20 cellular contexts compared by ENCODE assay signal in genomic region chr1:201180901-201181300, GRCh38. TPM values are rescaled to one million over a fixed set of nuclear protein-coding genes. Genes with fewer than 3 reads are reported as not detected.
DNase-seq lines count a peak whose midpoint lies in the region; ATAC-seq and TF ChIP-seq lines count a peak whose summit lies in the region.
"Had no signal": no experiment of that assay in that cellular context is flagged by ENCODE, and none has a peak within 500 bp of the region (broad histone marks: within the 10 kb centered on the region; RNA-seq: fewer than 3 reads in every experiment).

No MANE protein-coding gene starts in this region.

- H3K36me3 ChIP-seq in Loucy (ENCODE audit: insufficient read depth, low read length) (no peaks in the 10 kb centered on the region), WERI-Rb-1 (no peaks in the 10 kb centered on the region), psoas muscle (ENCODE audit: insufficient read depth in 1 of 2, low read depth in 1 of 2) (no peaks in the 10 kb centered on the region), Peyer's patch (no peaks in the 10 kb centered on the region)
- H3K36me3 ChIP-seq: BE2C had no signal

- H3K9ac ChIP-seq in Loucy (ENCODE audit: low read depth, low read length, poor library complexity, severe bottlenecking), result no peak overlapping the region

- no peak overlapping the region for H3K27ac ChIP-seq in WERI-Rb-1
- H3K27ac ChIP-seq in psoas muscle, result peak overlapping the region; percentile 7
- H3K27ac ChIP-seq in Peyer's patch, result no peak overlapping the region

- no peak for TF ChIP-seq POLR2A in Peyer's patch (IDR thresholded peaks at IDR 0.05)

- 53 to 66% (median 59%) methylated on average over 6 of the region's 6 CpGs for WGBS in psoas muscle, 3 donors

- H4K20me1 ChIP-seq in Loucy (ENCODE audit: insufficient read depth, low read length, poor library complexity, severe bottlenecking), result no peaks in the 10 kb centered on the region

- TF ChIP-seq CTCF in Loucy (conservative IDR thresholded peaks at IDR 0.05; ENCODE audit: low read length) (no peak), WERI-Rb-1 (IDR thresholded peaks at IDR 0.05; ENCODE audit: low read depth, low read length) (no peak), psoas muscle (IDR thresholded peaks at IDR 0.05) (no peak), Peyer's patch (IDR thresholded peaks at IDR 0.05) (no peak)

- no peaks in the 10 kb centered on the region for H3K9me3 ChIP-seq in Loucy (ENCODE audit: insufficient read depth, low read depth, low read length)
- no peaks in the 10 kb centered on the region for H3K9me3 ChIP-seq in WERI-Rb-1 (ENCODE audit: severe bottlenecking)
- H3K9me3 ChIP-seq in psoas muscle, result no peaks in the 10 kb centered on the region
- H3K9me3 ChIP-seq in Peyer's patch, result no peaks in the 10 kb centered on the region
- H3K9me3 ChIP-seq: BE2C had no signal

- peak; percentile 67 for DNase-seq in WERI-Rb-1
- DNase-seq in mesenteric fat pad (ENCODE audit: low spot score), result peak; percentile 55
- DNase-seq in psoas muscle, result peak in 1 of 2 donors; percentile 22
- DNase-seq in stimulated activated CD4-positive, alpha-beta T cell treated with anti-CD3 and anti-CD28 coated beads, Interleukin-12 subunit alpha, Interleukin-12 subunit beta, amount 100 ng/mL, for 4 hours, result no peak
- no peak for DNase-seq in NCI-H2081 (lab: John Stamatoyannopoulos, UW)
- no peak for DNase-seq in Peyer's patch
- DNase-seq: ACHN; BE2C; C1 segment of cervical spinal cord; CD4-positive, CD25-positive, alpha-beta regulatory T cell; CD8-positive, alpha-beta memory T cell; COR-L47; GDM1; GOT3; H7; HFFc6 had no signal

- H3K9me2 ChIP-seq in Loucy (replicated peaks; ENCODE audit: low read depth, low read length), result no peaks in the 10 kb centered on the region

- H3K4me2 ChIP-seq in Loucy (ENCODE audit: low read depth, low read length, poor library complexity, severe bottlenecking), result no peak overlapping the region

- intact Hi-C loops in psoas muscle (cut with DNase I), result no loop called here

- no peaks in the 10 kb centered on the region for H3F3A ChIP-seq in Loucy (ENCODE audit: low read depth)

- H3K4me1 ChIP-seq in Loucy (ENCODE audit: insufficient read depth, low read length, poor library complexity, severe bottlenecking), result no peaks in the 10 kb centered on the region
- H3K4me1 ChIP-seq in psoas muscle, result peaks cover 62% of the 10 kb centered on the region
- peaks cover 0 to 19% (median 1%) of the 10 kb centered on the region in 4 donors for H3K4me1 ChIP-seq in Peyer's patch
- H3K4me1 ChIP-seq: BE2C had no signal

- H3K4me3 ChIP-seq in Loucy (ENCODE audit: low read length, poor library complexity, severe bottlenecking) (no peak overlapping the region), WERI-Rb-1 (ENCODE audit: low read depth, low read length) (no peak overlapping the region), psoas muscle (no peak overlapping the region), Peyer's patch (no peak overlapping the region)

- peak overlapping the region; percentile 70; the same call in 1 of the 2 replicates for H2AFZ ChIP-seq in Loucy (ENCODE audit: low read length)

- H3K27me3 ChIP-seq in Loucy (ENCODE audit: insufficient read depth, low read length, poor library complexity, severe bottlenecking) (no peaks in the 10 kb centered on the region), WERI-Rb-1 (ENCODE audit: insufficient read depth, low read depth, severe bottlenecking) (no peaks in the 10 kb centered on the region), psoas muscle (ENCODE audit: insufficient read depth in 3 of 3, low read length in 2 of 3) (no peaks in the 10 kb centered on the region), Peyer's patch (no peaks in the 10 kb centered on the region)
- H3K27me3 ChIP-seq: BE2C had no signal

- H3K79me2 ChIP-seq in Loucy (ENCODE audit: insufficient read depth, low read length), result no peaks in the 10 kb centered on the region

- ATAC-seq in psoas muscle, result peak in 1 of 4 donors; percentile 32
- ATAC-seq in GM18517 (IDR thresholded peaks at IDR 0.05; ENCODE audit: unreplicated experiment), result no peak
- ATAC-seq: HCT116 had no signal

RNA-seq across cellular contexts. Expression of gene IGFN1, which starts 9.7 kb away (rescaled TPM):
- total RNA-seq in mesenteric fat pad, result not detected
- 100 to 1,000 TPM in 3 of 4 donors, 10 to 100 TPM in 1; 29.3 to 442 (median 247) TPM for total RNA-seq in psoas muscle
- polyA plus RNA-seq in psoas muscle, result 10 to 100 TPM in 2 of 3 donors, 1 to 10 TPM in 1; 2.7 to 33.1 (median 22.0) TPM
- not detected for total RNA-seq in Peyer's patch
- total RNA-seq: CD4-positive, CD25-positive, alpha-beta regulatory T cell; CD8-positive, alpha-beta memory T cell; HFFc6 had no signal
- polyA plus RNA-seq: CD4-positive, CD25-positive, alpha-beta regulatory T cell; CD8-positive, alpha-beta memory T cell; IgD-negative memory B cell had no signal

RNA-seq across cellular contexts. Expression of gene TMEM9, which starts 26.6 kb away (rescaled TPM):
- 29.2 TPM for total RNA-seq in mesenteric fat pad
- 10 to 100 TPM; 11.9 to 46.3 (median 32.3) TPM for total RNA-seq in psoas muscle
- polyA plus RNA-seq in psoas muscle, result 10 to 100 TPM in 2 of 3 donors, 1 to 10 TPM in 1; 7.2 to 23.4 (median 12.9) TPM
- 10 to 100 TPM; 20.6 to 32.3 (median 27.1) TPM for total RNA-seq in Peyer's patch

RNA-seq across cellular contexts. Expression of gene ASCL5, which starts 53.9 kb away (rescaled TPM):
- total RNA-seq in mesenteric fat pad (not detected), psoas muscle (under 1 TPM in 2 of 4 donors, not detected in 2; 0.26 to 0.30 TPM), Peyer's patch (not detected)
- not detected for polyA plus RNA-seq in psoas muscle
- total RNA-seq: H7, HFFc6 had no signal
- polyA plus RNA-seq: CD8-positive, alpha-beta memory T cell; IgD-negative memory B cell had no signal

Comparison
In these comparisons a context has a peak if more than half of its experiments do, and no peak if none do; other contexts are left out.
1. DNase-seq: peak in WERI-Rb-1 (single experiment) and mesenteric fat pad (single experiment); none in stimulated activated CD4-positive, alpha-beta T cell treated with anti-CD3 and anti-CD28 coated beads, Interleukin-12 subunit alpha, Interleukin-12 subunit beta, amount 100 ng/mL, for 4 hours (single experiment), NCI-H2081 (0 of 2) and Peyer's patch (0 of 3).
2. RNA of gene IGFN1, which starts 9.7 kb away (total RNA-seq): 29.3 to 442 TPM in psoas muscle; not detected in Peyer's patch and not detected in mesenteric fat pad (single experiment); every median in the first group is over 10 times any median in the second.